Comparison of ENCODE assay signal across 1 cellular context in the genomic region with DNA sequence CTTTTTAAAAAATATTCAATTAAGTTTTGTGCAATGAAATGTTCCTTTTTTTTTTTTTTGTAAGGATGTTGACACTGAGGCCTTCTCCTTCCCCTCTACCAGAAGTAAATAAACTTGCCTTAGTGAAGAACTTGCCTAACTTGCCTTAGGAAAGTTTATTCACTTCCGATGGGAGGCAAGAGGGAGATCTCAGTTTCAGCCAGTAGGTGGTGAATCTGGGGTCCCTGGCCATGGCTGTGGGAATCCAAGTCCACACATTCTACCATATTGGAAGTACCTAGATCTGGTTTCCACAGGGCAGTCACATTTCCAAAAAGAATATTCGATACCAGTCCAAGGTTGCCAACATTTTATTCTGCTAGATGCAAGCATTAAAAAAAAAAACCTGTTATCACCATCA.
TF ChIP-seq lines count a peak whose summit lies in the region.

No MANE protein-coding gene starts in this region.

TF ChIP-seq in WTC11, 78 proteins besides CTCF, POLR2A, EP300 and RAD21 (continued from another document):
- TF ChIP-seq, protein P1, sequence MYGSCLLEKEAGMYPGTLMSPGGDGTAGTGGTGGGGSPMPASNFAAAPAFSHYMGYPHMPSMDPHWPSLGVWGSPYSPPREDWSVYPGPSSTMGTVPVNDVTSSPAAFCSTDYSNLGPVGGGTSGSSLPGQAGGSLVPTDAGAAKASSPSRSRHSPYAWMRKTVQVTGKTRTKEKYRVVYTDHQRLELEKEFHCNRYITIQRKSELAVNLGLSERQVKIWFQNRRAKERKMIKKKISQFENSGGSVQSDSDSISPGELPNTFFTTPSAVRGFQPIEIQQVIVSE (CRISPR knock-in tag; IDR thresholded peaks at IDR 0.05; ENCODE audit: borderline replicate concordance) = no peak
- TF ChIP-seq GRHL2 (CRISPR knock-in tag; IDR thresholded peaks at IDR 0.05; ENCODE audit: insufficient replicate concordance, severe bottlenecking) (no peak), NR1H2 (CRISPR knock-in tag; IDR thresholded peaks at IDR 0.05) (no peak), SOX15 (CRISPR knock-in tag; IDR thresholded peaks at IDR 0.05) (no peak)
- TF ChIP-seq, protein P2, sequence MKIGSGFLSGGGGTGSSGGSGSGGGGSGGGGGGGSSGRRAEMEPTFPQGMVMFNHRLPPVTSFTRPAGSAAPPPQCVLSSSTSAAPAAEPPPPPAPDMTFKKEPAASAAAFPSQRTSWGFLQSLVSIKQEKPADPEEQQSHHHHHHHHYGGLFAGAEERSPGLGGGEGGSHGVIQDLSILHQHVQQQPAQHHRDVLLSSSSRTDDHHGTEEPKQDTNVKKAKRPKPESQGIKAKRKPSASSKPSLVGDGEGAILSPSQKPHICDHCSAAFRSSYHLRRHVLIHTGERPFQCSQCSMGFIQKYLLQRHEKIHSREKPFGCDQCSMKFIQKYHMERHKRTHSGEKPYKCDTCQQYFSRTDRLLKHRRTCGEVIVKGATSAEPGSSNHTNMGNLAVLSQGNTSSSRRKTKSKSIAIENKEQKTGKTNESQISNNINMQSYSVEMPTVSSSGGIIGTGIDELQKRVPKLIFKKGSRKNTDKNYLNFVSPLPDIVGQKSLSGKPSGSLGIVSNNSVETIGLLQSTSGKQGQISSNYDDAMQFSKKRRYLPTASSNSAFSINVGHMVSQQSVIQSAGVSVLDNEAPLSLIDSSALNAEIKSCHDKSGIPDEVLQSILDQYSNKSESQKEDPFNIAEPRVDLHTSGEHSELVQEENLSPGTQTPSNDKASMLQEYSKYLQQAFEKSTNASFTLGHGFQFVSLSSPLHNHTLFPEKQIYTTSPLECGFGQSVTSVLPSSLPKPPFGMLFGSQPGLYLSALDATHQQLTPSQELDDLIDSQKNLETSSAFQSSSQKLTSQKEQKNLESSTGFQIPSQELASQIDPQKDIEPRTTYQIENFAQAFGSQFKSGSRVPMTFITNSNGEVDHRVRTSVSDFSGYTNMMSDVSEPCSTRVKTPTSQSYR (CRISPR knock-in tag; IDR thresholded peaks at IDR 0.05) = no peak
- TF ChIP-seq, protein P3, sequence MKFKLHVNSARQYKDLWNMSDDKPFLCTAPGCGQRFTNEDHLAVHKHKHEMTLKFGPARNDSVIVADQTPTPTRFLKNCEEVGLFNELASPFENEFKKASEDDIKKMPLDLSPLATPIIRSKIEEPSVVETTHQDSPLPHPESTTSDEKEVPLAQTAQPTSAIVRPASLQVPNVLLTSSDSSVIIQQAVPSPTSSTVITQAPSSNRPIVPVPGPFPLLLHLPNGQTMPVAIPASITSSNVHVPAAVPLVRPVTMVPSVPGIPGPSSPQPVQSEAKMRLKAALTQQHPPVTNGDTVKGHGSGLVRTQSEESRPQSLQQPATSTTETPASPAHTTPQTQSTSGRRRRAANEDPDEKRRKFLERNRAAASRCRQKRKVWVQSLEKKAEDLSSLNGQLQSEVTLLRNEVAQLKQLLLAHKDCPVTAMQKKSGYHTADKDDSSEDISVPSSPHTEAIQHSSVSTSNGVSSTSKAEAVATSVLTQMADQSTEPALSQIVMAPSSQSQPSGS (CRISPR knock-in tag; IDR thresholded peaks at IDR 0.05; ENCODE audit: borderline replicate concordance, low read depth) = no peak
TF ChIP-seq in WTC11: peak in this region for 0.
